ENCODE assay signal across 22 cellular contexts in genomic region chr22:17410576-17410975, GRCh38. TPM values are rescaled to one million over a fixed set of nuclear protein-coding genes. Genes with fewer than 3 reads are reported as not detected.
"Had no signal": no experiment of that assay in that cellular context is flagged by ENCODE, and none has a peak within 500 bp of the region (broad histone marks: within the 10 kb centered on the region; RNA-seq: fewer than 3 reads in every experiment).

No MANE protein-coding gene starts in this region.

- H3K27ac Mint-ChIP-seq: activated CD4-positive, alpha-beta memory T cell treated with anti-CD3 and anti-CD28 coated beads, Interleukin-2, amount 10 ng/mL, durations not matched to agents 7 days and 5 days; activated naive CD4-positive, alpha-beta T cell treated with anti-CD3 and anti-CD28 coated beads for 36 hours; activated naive CD8-positive, alpha-beta T cell treated with anti-CD3 and anti-CD28 coated beads, Interleukin-2, amount 10 ng/mL, durations not matched to agents 7 days and 5 days; activated T-cell treated with anti-CD3 and anti-CD28 coated beads, Interleukin-2, amount 50 U/mL, for 72 hours; effector memory CD8-positive, alpha-beta T cell; progenitor cell of endocrine pancreas; T-helper 1 cell treated with Interleukin-12 subunit alpha and Interleukin-12 subunit beta and Interleukin-4 antibody, amounts not matched to agents 30 μg/mL and 1 μg/mL, for 36 hours; type B pancreatic cell had no signal

- FAIRE-seq: endothelial cell of umbilical vein, kidney had no signal

- H3K27me3 ChIP-seq: vagina had no signal

- H3K4me3 ChIP-seq: lower lobe of right lung, thoracic aorta, vagina had no signal

- H3K4me3 Mint-ChIP-seq: activated CD4-positive, alpha-beta memory T cell treated with anti-CD3 and anti-CD28 coated beads, Interleukin-2, amount 10 ng/mL, durations not matched to agents 7 days and 5 days; activated naive CD4-positive, alpha-beta T cell treated with anti-CD3 and anti-CD28 coated beads for 36 hours; activated naive CD8-positive, alpha-beta T cell treated with anti-CD3 and anti-CD28 coated beads, Interleukin-2, amount 10 ng/mL, durations not matched to agents 7 days and 5 days; activated T-cell treated with anti-CD3 and anti-CD28 coated beads, Interleukin-2, amount 50 U/mL, for 72 hours; effector memory CD8-positive, alpha-beta T cell; naive thymus-derived CD8-positive, alpha-beta T cell; T-helper 1 cell treated with Interleukin-12 subunit alpha and Interleukin-12 subunit beta and Interleukin-4 antibody, amounts not matched to agents 30 μg/mL and 1 μg/mL, for 36 hours; type B pancreatic cell had no signal

- H3K36me3 ChIP-seq: lower lobe of right lung, thoracic aorta, vagina had no signal

- H3K27ac ChIP-seq: lower lobe of right lung, thoracic aorta, vagina had no signal

- H3K9me3 ChIP-seq: lower lobe of right lung, thoracic aorta, vagina had no signal

- H3K4me1 Mint-ChIP-seq: activated CD4-positive, alpha-beta memory T cell treated with anti-CD3 and anti-CD28 coated beads, Interleukin-2, amount 10 ng/mL, durations not matched to agents 7 days and 5 days; activated naive CD8-positive, alpha-beta T cell treated with anti-CD3 and anti-CD28 coated beads, Interleukin-2, amount 10 ng/mL, durations not matched to agents 7 days and 5 days; naive thymus-derived CD8-positive, alpha-beta T cell had no signal

- H3K27me3 Mint-ChIP-seq: progenitor cell of endocrine pancreas, type B pancreatic cell had no signal

- H3K9me3 Mint-ChIP-seq: activated CD4-positive, alpha-beta memory T cell treated with anti-CD3 and anti-CD28 coated beads, Interleukin-2, amount 10 ng/mL, durations not matched to agents 7 days and 5 days; activated naive CD4-positive, alpha-beta T cell treated with anti-CD3 and anti-CD28 coated beads for 36 hours; activated naive CD8-positive, alpha-beta T cell treated with anti-CD3 and anti-CD28 coated beads, Interleukin-2, amount 10 ng/mL, durations not matched to agents 7 days and 5 days; activated T-cell treated with anti-CD3 and anti-CD28 coated beads, Interleukin-2, amount 50 U/mL, for 72 hours; effector memory CD8-positive, alpha-beta T cell; naive thymus-derived CD8-positive, alpha-beta T cell; T-helper 1 cell treated with Interleukin-12 subunit alpha and Interleukin-12 subunit beta and Interleukin-4 antibody, amounts not matched to agents 30 μg/mL and 1 μg/mL, for 36 hours had no signal

- H3K36me3 Mint-ChIP-seq: activated naive CD8-positive, alpha-beta T cell treated with anti-CD3 and anti-CD28 coated beads, Interleukin-2, amount 10 ng/mL, durations not matched to agents 7 days and 5 days; naive thymus-derived CD8-positive, alpha-beta T cell; type B pancreatic cell had no signal

- H3K4me1 ChIP-seq: vagina had no signal

- DNase-seq: activated CD4-positive, alpha-beta memory T cell treated with anti-CD3 and anti-CD28 coated beads, Interleukin-2, amount 10 ng/mL, durations not matched to agents 7 days and 5 days; activated CD4-positive, alpha-beta T cell treated with anti-CD3 and anti-CD28 coated beads for 48 hours; activated CD4-positive, CD25-positive, alpha-beta regulatory T cell; activated effector memory CD4-positive, alpha-beta T cell treated with Interleukin-2 at 50 U/mL for 16 hours; activated naive CD4-positive, alpha-beta T cell treated with anti-CD3 and anti-CD28 coated beads for 36 hours; activated naive CD8-positive, alpha-beta T cell treated with anti-CD3 and anti-CD28 coated beads, Interleukin-2, amount 10 ng/mL, durations not matched to agents 7 days and 5 days; activated T-cell treated with anti-CD3 and anti-CD28 coated beads, Interleukin-2, amount 50 U/mL, for 72 hours; amniotic stem cell; effector memory CD8-positive, alpha-beta T cell; kidney; lower lobe of right lung; naive thymus-derived CD8-positive, alpha-beta T cell; stimulated activated CD4-positive, alpha-beta T cell treated with anti-CD3 and anti-CD28 coated beads, Interleukin-4, amount 100 ng/mL, for 24 hours; stimulated activated naive CD4-positive, alpha-beta T cell treated with Interleukin-2 at 50 U/mL for 16 hours had no signal

- ATAC-seq: activated T-cell treated with anti-CD3 and anti-CD28 coated beads, Interleukin-2, amount 50 U/mL, for 72 hours; effector memory CD8-positive, alpha-beta T cell; esophagus mucosa; lower lobe of right lung; naive thymus-derived CD8-positive, alpha-beta T cell had no signal

RNA-seq across cellular contexts. Expression of gene CECR2, which starts 41.3 kb away (rescaled TPM):
- total RNA-seq: endothelial cell of umbilical vein, fibroblast of villous mesenchyme had no signal
- polyA plus RNA-seq: naive thymus-derived CD8-positive, alpha-beta T cell had no signal
